ENCODE assay signal across 27 cellular contexts in the genomic region with DNA sequence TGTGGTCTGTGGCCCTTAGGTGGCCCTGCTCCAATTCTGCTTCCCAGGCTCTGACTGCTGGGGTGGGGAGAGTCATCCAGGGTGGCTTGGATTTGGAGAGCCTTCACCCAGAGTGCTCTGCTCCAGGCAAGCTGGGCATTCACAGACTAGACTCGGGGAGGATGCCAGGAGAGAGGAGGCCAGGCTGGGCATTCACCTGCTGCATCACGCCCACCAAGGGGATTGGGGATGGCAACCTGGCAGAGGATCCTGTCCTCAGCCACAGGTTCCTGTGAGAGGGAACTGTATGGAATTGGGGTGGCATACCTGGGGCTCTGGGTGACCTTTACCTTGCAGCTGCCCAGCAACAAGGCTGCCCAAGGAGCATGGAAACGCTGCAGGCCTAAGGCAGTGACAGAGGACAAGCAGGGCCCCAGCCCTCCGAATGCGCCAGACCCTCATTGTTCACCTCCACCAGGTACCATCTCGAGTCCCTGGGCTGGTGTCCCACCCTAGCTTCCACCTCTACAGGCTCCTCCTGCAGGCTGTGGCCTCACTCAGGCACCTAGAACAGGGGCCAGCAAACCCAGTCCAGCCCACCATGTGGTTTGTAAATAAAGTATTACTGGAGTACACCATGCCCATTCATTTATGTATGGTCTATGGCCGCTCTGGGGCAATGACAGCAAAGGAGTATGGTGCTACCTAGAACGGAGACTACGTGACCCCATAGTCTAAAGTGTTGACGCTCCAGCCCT.
"Had no signal": no experiment of that assay in that cellular context is flagged by ENCODE, and none has a peak within 500 bp of the region (broad histone marks: within the 10 kb centered on the region; RNA-seq: fewer than 3 reads in every experiment).

No MANE protein-coding gene starts in this region.

- H3K27ac Mint-ChIP-seq: immature natural killer cell; naive thymus-derived CD8-positive, alpha-beta T cell; nephron; progenitor cell of endocrine pancreas had no signal

- H3K9me3 ChIP-seq: left lung, lower lobe of right lung, right atrium auricular region, right lobe of liver, stomach, testis, thyroid gland, transverse colon, uterus had no signal

- H3K27me3 ChIP-seq: right atrium auricular region, right lobe of liver, testis, thyroid gland, transverse colon, uterus had no signal

- H3K4me3 ChIP-seq: left lung, lower lobe of right lung, right atrium auricular region, right lobe of liver, smooth muscle cell, stomach, testis, thyroid gland, transverse colon, uterus had no signal

- H3K36me3 Mint-ChIP-seq: immature natural killer cell; naive thymus-derived CD8-positive, alpha-beta T cell had no signal

- ATAC-seq: left colon; left lung; naive thymus-derived CD8-positive, alpha-beta T cell; right lobe of liver had no signal

- H3K4me1 ChIP-seq: left lung, lower lobe of right lung, parathyroid adenoma, right atrium auricular region, right lobe of liver, testis, thyroid gland, transverse colon, uterus had no signal

- H3K4me3 Mint-ChIP-seq: immature natural killer cell, nephron had no signal

- H3K9me3 Mint-ChIP-seq: naive thymus-derived CD8-positive, alpha-beta T cell; nephron had no signal

- DNase-seq: head of caudate nucleus; hypothalamus; immature natural killer cell; kidney; left colon; left lung; lower lobe of right lung; mammary epithelial cell; mesenchymal stem cell; naive thymus-derived CD8-positive, alpha-beta T cell; nucleus accumbens; right lobe of liver; stimulated activated CD4-positive, alpha-beta T cell treated with anti-CD3 and anti-CD28 coated beads, Interleukin-1b, Interleukin-23, amount 100 ng/mL, for 48 hours; stimulated activated CD4-positive, alpha-beta T cell treated with anti-CD3 and anti-CD28 coated beads, Interleukin-2, amount 100 ng/mL, for 48 hours; stimulated activated CD4-positive, alpha-beta T cell treated with anti-CD3 and anti-CD28 coated beads, Interleukin-4, amount 100 ng/mL, for 4 hours; stimulated activated CD8-positive, alpha-beta memory T cell treated with anti-CD3 and anti-CD28 coated beads, Interleukin-4, amount 100 ng/mL, for 48 hours; stimulated activated naive CD4-positive, alpha-beta T cell; stomach; testis; thyroid gland; transverse colon; uterus had no signal

- H3K36me3 ChIP-seq: left lung, lower lobe of right lung, right atrium auricular region, right lobe of liver, stomach, thyroid gland, transverse colon, uterus had no signal

- H3K4me1 Mint-ChIP-seq: immature natural killer cell; naive thymus-derived CD8-positive, alpha-beta T cell had no signal

- H3K27ac ChIP-seq: left lung, lower lobe of right lung, parathyroid adenoma, right atrium auricular region, right lobe of liver, stomach, testis, thyroid gland, transverse colon, uterus had no signal
